In genomic region chr11:15927196-15927865, GRCh38 we compare ENCODE assay signal across 18 cellular contexts.
DNase-seq lines count a peak whose midpoint lies in the region; ATAC-seq, FAIRE-seq and TF ChIP-seq lines count a peak whose summit lies in the region.
"Had no signal": no experiment of that assay in that cellular context is flagged by ENCODE, and none has a peak within 500 bp of the region (broad histone marks: within the 10 kb centered on the region; RNA-seq: fewer than 3 reads in every experiment).

No MANE protein-coding gene starts in this region.

- ATAC-seq in IMR-90 (ENCODE audit: low read depth) = no peak
- no peak for ATAC-seq in left lobe of liver
- no peak for ATAC-seq in HG03097 (IDR thresholded peaks at IDR 0.05; ENCODE audit: low FRiP score, unreplicated experiment)

- H3K36me3 ChIP-seq in IMR-90 (ENCODE audit: control insufficient read depth, insufficient read depth, low read length) (no peaks in the 10 kb centered on the region), small intestine (ENCODE audit: control insufficient read depth in 2 of 2, insufficient read depth in 2 of 2, low read length in 2 of 2) (no peaks in the 10 kb centered on the region), mammary epithelial cell (ENCODE audit: insufficient read depth, low read length) (no peaks in the 10 kb centered on the region)
- H3K36me3 ChIP-seq: BLaER1 had no signal

- no peak overlapping the region for H3K4ac ChIP-seq in IMR-90 (ENCODE audit: low read depth, low read length)

- no peak for TF ChIP-seq RAD21 in IMR-90 (IDR thresholded peaks at IDR 0.05; ENCODE audit: low read length)

- no peak overlapping the region for H3K56ac ChIP-seq in IMR-90 (ENCODE audit: extremely low read depth, insufficient read depth, low read length)

- no peak overlapping the region for H4K91ac ChIP-seq in IMR-90 (ENCODE audit: insufficient read depth, low read depth, low read length)

- H2BK120ac ChIP-seq in IMR-90 (ENCODE audit: low read depth, low read length) = no peak overlapping the region

- WGBS in IMR-90 (ENCODE audit: extremely low coverage in 2 of 2, insufficient read length in 1 of 2), 2 experiments = 80% methylated on average over 2 of the region's 5 CpGs; no CpG with 5 or more reads in 1 of the 2 experiments
- 48 to 75% (median 56%) methylated on average over 5 of the region's 5 CpGs for WGBS in small intestine, 3 donors
- WGBS in mammary epithelial cell (ENCODE audit: low coverage, missing lambda C conversion rate) = 74% methylated on average over 5 of the region's 5 CpGs

- no peak overlapping the region for H3K4me2 ChIP-seq in IMR-90 (ENCODE audit: low read depth, low read length)
- H3K4me2 ChIP-seq in mammary epithelial cell (ENCODE audit: insufficient read depth, low read depth, low read length) = no peak overlapping the region
- H3K4me2 ChIP-seq: BLaER1 had no signal

- H3K18ac ChIP-seq in IMR-90 (ENCODE audit: low read depth, low read length) = no peak overlapping the region

- BruUV-seq in IMR-90 (replicated peaks; lab: Mats Ljungman, UMichigan) (no TSS peak), mammary epithelial cell (replicated peaks; lab: Mats Ljungman, UMichigan) (no TSS peak)

- no peak overlapping the region for H2AFZ ChIP-seq in IMR-90 (replicated peaks; ENCODE audit: low read length, poor library complexity)
- no peak overlapping the region for H2AFZ ChIP-seq in mammary epithelial cell (ENCODE audit: low read depth, low read length)

- DNase-seq in IMR-90 (no peak), ecto neural progenitor cell (ENCODE audit: low spot score) (peak; percentile 22), left lobe of liver (ENCODE audit: low spot score) (peak; percentile 10), small intestine (peak; percentile 53), NCI-H1092 (lab: John Stamatoyannopoulos, UW) (no peak), HPDE6-E6E7 (ENCODE audit: extremely low spot score) (no peak), mammary epithelial cell (no peak)
- DNase-seq: 8988T; AML-193; Caco-2; CD8-positive, alpha-beta memory T cell; DND-41; GDM1; HCEC 1CT; HFFc6 had no signal

- H3K79me2 ChIP-seq in mammary epithelial cell (ENCODE audit: insufficient read depth, low read length) = no peaks in the 10 kb centered on the region

- H3K9me3 ChIP-seq in IMR-90 (ENCODE audit: control insufficient read depth, insufficient read depth, low read length) = peaks cover 2% of the 10 kb centered on the region
- H3K9me3 ChIP-seq in small intestine (ENCODE audit: control insufficient read depth, low read depth) = no peaks in the 10 kb centered on the region
- no peaks in the 10 kb centered on the region for H3K9me3 ChIP-seq in mammary epithelial cell (replicated peaks; ENCODE audit: insufficient read depth, low read length)
- H3K9me3 ChIP-seq: BLaER1, Caco-2 had no signal

- POLR2A ChIA-PET in IMR-90 (lab: Charles Lee; ENCODE audit: unreplicated experiment) = interaction anchor here (0.5 kb wide), 1 partner anchor 740 kb away, joined by 5 read pairs; no protein-coding TSS in a partner anchor

- no peak overlapping the region for H2BK20ac ChIP-seq in IMR-90 (ENCODE audit: low read depth, low read length)

- no peak overlapping the region for H3K14ac ChIP-seq in IMR-90 (replicated peaks; ENCODE audit: low read depth, low read length)

- in situ Hi-C loops in IMR-90 (cut with MboI; ENCODE audit: low sequenced_read_pairs) = no loop called here
- in situ Hi-C loops in mammary epithelial cell (cut with MboI; ENCODE audit: low sequenced_read_pairs in 2 of 2) = no loop called here

- no peak overlapping the region for H4K5ac ChIP-seq in IMR-90 (ENCODE audit: low read depth, low read length)

- no peak overlapping the region for H3K23ac ChIP-seq in IMR-90 (ENCODE audit: low read depth, low read length)

- H3K4me3 ChIP-seq in IMR-90 (ENCODE audit: insufficient read depth, low read depth, low read length) (no peak overlapping the region), small intestine (ENCODE audit: low read depth in 1 of 2, low read length in 2 of 2) (no peak overlapping the region), mammary epithelial cell (replicated peaks in 1 of 3; ENCODE audit: insufficient read depth in 1 of 3, low read depth in 2 of 3, low read length in 3 of 3) (no peak overlapping the region)
- H3K4me3 ChIP-seq: BLaER1 had no signal

- intact Hi-C loops in IMR-90 (cut with micrococcal nuclease) = no loop called here
- intact Hi-C loops in mammary epithelial cell (cut with micrococcal nuclease) = no loop called here

- CTCF ChIA-PET in IMR-90 (lab: Yijun Ruan, JAX) (interaction anchor here (0.6 kb wide), 1 partner anchor 54 kb away, joined by 4 read pairs; no protein-coding TSS in a partner anchor), mammary epithelial cell (lab: Charles Lee; ENCODE audit: low non-redundant PET) (no interaction called here)

- no peaks in the 10 kb centered on the region; the same call in 1 of the 2 replicates for H3K4me1 ChIP-seq in IMR-90 (ENCODE audit: control insufficient read depth, insufficient read depth, low read length)
- no peaks in the 10 kb centered on the region for H3K4me1 ChIP-seq in small intestine (ENCODE audit: control insufficient read depth in 2 of 2, insufficient read depth in 1 of 2, low read depth in 1 of 2, low read length in 1 of 2)
- peaks cover 10% of the 10 kb centered on the region for H3K4me1 ChIP-seq in mammary epithelial cell (ENCODE audit: insufficient read depth, low read length)
- H3K4me1 ChIP-seq: Caco-2 had no signal

- no peak overlapping the region for H2BK5ac ChIP-seq in IMR-90 (ENCODE audit: low read depth, low read length, poor library complexity, severe bottlenecking)

- H2AK9ac ChIP-seq in IMR-90 (replicated peaks; ENCODE audit: low read depth, low read length, poor library complexity) = no peak overlapping the region

- H3K27me3 ChIP-seq in IMR-90 (ENCODE audit: control insufficient read depth, insufficient read depth, low read length) = peaks cover 3% of the 10 kb centered on the region; the same call in 1 of the 2 replicates
- no peaks in the 10 kb centered on the region for H3K27me3 ChIP-seq in small intestine (ENCODE audit: control insufficient read depth in 2 of 2, insufficient read depth in 2 of 2, low read length in 2 of 2)
- no peaks in the 10 kb centered on the region for H3K27me3 ChIP-seq in mammary epithelial cell (ENCODE audit: insufficient read depth, low read length)
- H3K27me3 ChIP-seq: BLaER1 had no signal

- H3K9ac ChIP-seq in IMR-90 (ENCODE audit: low read depth, low read length) (no peak overlapping the region), mammary epithelial cell (ENCODE audit: insufficient read depth, low read length) (no peak overlapping the region)
- H3K9ac ChIP-seq: BLaER1 had no signal

- H2AK5ac ChIP-seq in IMR-90 (ENCODE audit: low read depth, low read length) = no peak overlapping the region

- H4K8ac ChIP-seq in IMR-90 (ENCODE audit: low read depth in 2 of 2, low read length in 2 of 2) = no peak overlapping the region

- TF ChIP-seq POLR2A in IMR-90 (IDR thresholded peaks at IDR 0.05; ENCODE audit: low read depth, low read length) = no peak

- no peak for FAIRE-seq in small intestine (lab: Jason Lieb, UNC)
- FAIRE-seq: GM12892 had no signal

- TF ChIP-seq CTCF in IMR-90 (conservative IDR thresholded peaks at IDR 0.05; ENCODE audit: low read depth, low read length) = no peak
- TF ChIP-seq CTCF in mammary epithelial cell (conservative IDR thresholded peaks at IDR 0.05 in 1 of 2, IDR thresholded peaks at IDR 0.05 in 1 of 2; ENCODE audit: extremely low read depth in 1 of 2, insufficient read depth in 1 of 2, low read depth in 1 of 2, low read length in 2 of 2) = no peak

- H4K20me1 ChIP-seq in IMR-90 (ENCODE audit: insufficient read depth, low read length) (no peaks in the 10 kb centered on the region), mammary epithelial cell (ENCODE audit: insufficient read depth, low read length) (no peaks in the 10 kb centered on the region)
- H4K20me1 ChIP-seq: BLaER1 had no signal

- dilution Hi-C loops in IMR-90 (cut with HindIII; ENCODE audit: low sequenced_read_pairs, unreplicated experiment) (no loop called here), mammary epithelial cell (cut with HindIII; ENCODE audit: low sequenced_read_pairs) (no loop called here)

- no peak overlapping the region for H2BK15ac ChIP-seq in IMR-90 (ENCODE audit: low read depth, low read length)

- no peaks in the 10 kb centered on the region for H3K79me1 ChIP-seq in IMR-90 (ENCODE audit: low read depth in 1 of 2, low read length in 2 of 2)

- H3K9me1 ChIP-seq in IMR-90 (ENCODE audit: insufficient read depth, low read length) = no peaks in the 10 kb centered on the region

- H3K27ac ChIP-seq in IMR-90 (ENCODE audit: insufficient read depth, low read length) = no peak overlapping the region
- H3K27ac ChIP-seq in small intestine (ENCODE audit: low read depth in 1 of 2, low read length in 1 of 2) = no peak overlapping the region
- no peak overlapping the region for H3K27ac ChIP-seq in mammary epithelial cell (ENCODE audit: insufficient read depth, low read depth, low read length)
- H3K27ac ChIP-seq: BLaER1 had no signal

TF ChIP-seq in IMR-90, 13 proteins besides CTCF, POLR2A, EP300 and RAD21:
- TF ChIP-seq USF2 (IDR thresholded peaks at IDR 0.05; ENCODE audit: low read depth, low read length) = peak; percentile 30; the same call in 1 of the 2 replicates
- no peak for TF ChIP-seq ELK1 (IDR thresholded peaks at IDR 0.05; ENCODE audit: borderline replicate concordance, low read depth, low read length)
- no peak for TF ChIP-seq MAFK (IDR thresholded peaks at IDR 0.05; ENCODE audit: low read depth, low read length)
- no peak for TF ChIP-seq NFE2L2 (IDR thresholded peaks at IDR 0.05; ENCODE audit: low read depth, low read length)

Comparison
In these comparisons a context has a peak if more than half of its experiments do, and no peak if none do; other contexts are left out.
1. DNase-seq: peak in ecto neural progenitor cell (single experiment), left lobe of liver (single experiment) and small intestine (single experiment); none in IMR-90 (single experiment), NCI-H1092 (single experiment), HPDE6-E6E7 (single experiment) and mammary epithelial cell (single experiment).